1 cellular context compared by ENCODE assay signal in genomic region chr4:177251237-177251636, GRCh38.
TF ChIP-seq lines count a peak whose summit lies in the region.

No MANE protein-coding gene starts in this region.

TF ChIP-seq in GM23338, 12 proteins besides CTCF, POLR2A, EP300 and RAD21 (continued from another document):
- TF ChIP-seq REST (IDR thresholded peaks at IDR 0.05; ENCODE audit: unreplicated experiment): no peak
- no peak for TF ChIP-seq ZNF462 (CRISPR knock-in tag; IDR thresholded peaks at IDR 0.05)
- no peak for TF ChIP-seq EZH2 (IDR thresholded peaks at IDR 0.05; ENCODE audit: low read depth, unreplicated experiment)
